Comparison of ENCODE assay signal across 1 cellular context in the genomic region with DNA sequence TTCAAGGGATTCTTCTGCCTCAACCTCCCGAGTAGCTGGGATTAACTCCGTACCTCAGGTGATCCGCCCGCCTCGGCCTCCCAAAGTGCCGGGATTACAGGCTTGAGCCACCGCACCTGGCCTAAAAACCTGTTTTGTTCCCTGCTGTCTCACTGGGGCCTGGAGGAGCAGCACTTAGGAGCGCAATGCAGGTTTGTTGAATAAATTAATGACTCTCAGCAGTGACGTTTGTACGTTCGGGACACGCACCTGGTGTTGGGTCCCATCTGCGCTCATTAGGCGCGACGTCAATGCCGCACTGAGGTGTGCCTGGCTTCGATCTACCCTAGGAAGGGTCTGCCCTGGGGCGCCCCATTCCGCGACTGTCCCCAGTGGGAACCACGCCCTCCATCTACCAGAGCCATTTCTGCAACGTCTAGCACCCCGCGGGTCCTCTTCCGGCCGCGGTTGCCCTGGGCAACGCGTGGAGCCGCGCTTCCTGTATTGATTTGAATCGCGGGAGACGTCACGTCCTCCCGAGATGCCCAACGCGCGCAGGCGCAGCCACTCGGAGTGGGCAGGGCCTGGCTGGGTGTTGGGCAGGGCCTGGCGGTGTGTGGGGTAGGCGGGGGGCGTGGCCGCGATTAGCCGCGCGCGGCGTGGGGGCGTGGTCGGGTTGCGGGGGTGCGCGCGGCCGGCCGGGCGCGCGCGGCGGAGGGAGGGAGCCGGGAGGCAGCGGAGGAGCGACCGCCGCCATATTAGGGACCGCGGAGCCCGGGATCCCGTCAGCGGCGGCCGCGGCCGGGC.
TF ChIP-seq lines count a peak whose summit lies in the region.

A gene (plus strand): TSS at position 714 of the 786 bp plus-strand sequence. CDS start 16,679 bp downstream, outside the sequence.

TF ChIP-seq in HepG2, 621 proteins besides CTCF, POLR2A, EP300 and RAD21 (continued from another document and continues in another):
- TF ChIP-seq, protein P1, sequence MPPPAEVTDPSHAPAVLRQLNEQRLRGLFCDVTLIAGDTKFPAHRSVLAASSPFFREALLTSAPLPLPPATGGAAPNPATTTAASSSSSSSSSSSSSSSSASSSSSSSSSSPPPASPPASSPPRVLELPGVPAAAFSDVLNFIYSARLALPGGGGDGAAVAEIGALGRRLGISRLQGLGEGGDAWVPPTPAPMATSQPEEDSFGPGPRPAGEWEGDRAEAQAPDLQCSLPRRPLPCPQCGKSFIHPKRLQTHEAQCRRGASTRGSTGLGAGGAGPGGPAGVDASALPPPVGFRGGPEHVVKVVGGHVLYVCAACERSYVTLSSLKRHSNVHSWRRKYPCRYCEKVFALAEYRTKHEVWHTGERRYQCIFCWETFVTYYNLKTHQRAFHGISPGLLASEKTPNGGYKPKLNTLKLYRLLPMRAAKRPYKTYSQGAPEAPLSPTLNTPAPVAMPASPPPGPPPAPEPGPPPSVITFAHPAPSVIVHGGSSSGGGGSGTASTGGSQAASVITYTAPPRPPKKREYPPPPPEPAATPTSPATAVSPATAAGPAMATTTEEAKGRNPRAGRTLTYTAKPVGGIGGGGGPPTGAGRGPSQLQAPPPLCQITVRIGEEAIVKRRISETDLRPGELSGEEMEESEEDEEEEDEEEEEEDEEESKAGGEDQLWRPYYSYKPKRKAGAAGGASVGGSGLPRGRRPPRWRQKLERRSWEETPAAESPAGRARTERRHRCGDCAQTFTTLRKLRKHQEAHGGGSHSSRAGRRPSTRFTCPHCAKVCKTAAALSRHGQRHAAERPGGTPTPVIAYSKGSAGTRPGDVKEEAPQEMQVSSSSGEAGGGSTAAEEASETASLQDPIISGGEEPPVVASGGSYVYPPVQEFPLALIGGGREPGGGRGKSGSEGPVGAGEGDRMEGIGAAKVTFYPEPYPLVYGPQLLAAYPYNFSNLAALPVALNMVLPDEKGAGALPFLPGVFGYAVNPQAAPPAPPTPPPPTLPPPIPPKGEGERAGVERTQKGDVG (CRISPR knock-in tag; IDR thresholded peaks at IDR 0.05; ENCODE audit: borderline replicate concordance), result no peak
- TF ChIP-seq, protein P2, sequence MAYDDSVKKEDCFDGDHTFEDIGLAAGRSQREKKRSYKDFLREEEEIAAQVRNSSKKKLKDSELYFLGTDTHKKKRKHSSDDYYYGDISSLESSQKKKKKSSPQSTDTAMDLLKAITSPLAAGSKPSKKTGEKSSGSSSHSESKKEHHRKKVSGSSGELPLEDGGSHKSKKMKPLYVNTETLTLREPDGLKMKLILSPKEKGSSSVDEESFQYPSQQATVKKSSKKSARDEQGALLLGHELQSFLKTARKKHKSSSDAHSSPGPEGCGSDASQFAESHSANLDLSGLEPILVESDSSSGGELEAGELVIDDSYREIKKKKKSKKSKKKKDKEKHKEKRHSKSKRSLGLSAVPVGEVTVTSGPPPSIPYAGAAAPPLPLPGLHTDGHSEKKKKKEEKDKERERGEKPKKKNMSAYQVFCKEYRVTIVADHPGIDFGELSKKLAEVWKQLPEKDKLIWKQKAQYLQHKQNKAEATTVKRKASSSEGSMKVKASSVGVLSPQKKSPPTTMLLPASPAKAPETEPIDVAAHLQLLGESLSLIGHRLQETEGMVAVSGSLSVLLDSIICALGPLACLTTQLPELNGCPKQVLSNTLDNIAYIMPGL (CRISPR knock-in tag; IDR thresholded peaks at IDR 0.05; ENCODE audit: borderline replicate concordance in 1 of 2, low read depth in 1 of 2), result peak; percentile 35 to 54; a peak in 1 of 4 replicates
- TF ChIP-seq ZNF367 (CRISPR knock-in tag; IDR thresholded peaks at IDR 0.05; ENCODE audit: borderline replicate concordance) (no peak), TBX2 (CRISPR knock-in tag; IDR thresholded peaks at IDR 0.05; ENCODE audit: borderline replicate concordance) (peak; percentile 62), FIP1L1 (IDR thresholded peaks at IDR 0.05; ENCODE audit: borderline replicate concordance, insufficient read depth, low read depth, low read length) (no peak), ATRX (CRISPR knock-in tag; IDR thresholded peaks at IDR 0.05; ENCODE audit: borderline replicate concordance) (no peak), SATB2 (CRISPR knock-in tag; IDR thresholded peaks at IDR 0.05) (no peak), KDM1A (CRISPR knock-in tag; IDR thresholded peaks at IDR 0.05) (no peak), ZNF350 (CRISPR knock-in tag; IDR thresholded peaks at IDR 0.05; ENCODE audit: borderline replicate concordance, low read depth) (peak; percentile 67; the same call in 1 of the 2 replicates), ZNF180 (CRISPR knock-in tag; IDR thresholded peaks at IDR 0.05; ENCODE audit: borderline replicate concordance, low read depth) (no peak), HNRNPK (IDR thresholded peaks at IDR 0.05; ENCODE audit: low read depth, low read length, poor library complexity, severe bottlenecking) (no peak), ZNF703 (CRISPR knock-in tag; IDR thresholded peaks at IDR 0.05; ENCODE audit: borderline replicate concordance) (no peak), KLF12 (CRISPR knock-in tag; IDR thresholded peaks at IDR 0.05; ENCODE audit: borderline replicate concordance) (peak; percentile 57), ZNF570 (CRISPR knock-in tag; IDR thresholded peaks at IDR 0.05; ENCODE audit: borderline replicate concordance) (no peak), RARG (CRISPR knock-in tag; IDR thresholded peaks at IDR 0.05; ENCODE audit: low read depth) (no peak), PLRG1 (conservative IDR thresholded peaks at IDR 0.05) (no peak), TBX3 (IDR thresholded peaks at IDR 0.05; ENCODE audit: borderline replicate concordance) (peak; percentile 53; the same call in 1 of the 2 replicates), ARNTL (CRISPR knock-in tag; IDR thresholded peaks at IDR 0.05) (no peak), BHLHE40 (IDR thresholded peaks at IDR 0.05; ENCODE audit: low read length) (no peak), ZNF205 (CRISPR knock-in tag; IDR thresholded peaks at IDR 0.05) (peak; percentile 13; the same call in 1 of the 2 replicates), ZNF432 (CRISPR knock-in tag; IDR thresholded peaks at IDR 0.05; ENCODE audit: borderline replicate concordance) (no peak), SETDB1 (CRISPR knock-in tag; IDR thresholded peaks at IDR 0.05; ENCODE audit: borderline replicate concordance) (no peak), ZNF24 (IDR thresholded peaks at IDR 0.05) (no peak), XRCC5 (optimal IDR thresholded peaks at IDR 0.05; ENCODE audit: low read length) (peak; percentile 26), RBM22 (optimal IDR thresholded peaks at IDR 0.05; ENCODE audit: low read length) (peak; percentile 82), EZH2 (conservative IDR thresholded peaks at IDR 0.05; ENCODE audit: low read depth, low read length) (no peak), ZNF33B (CRISPR knock-in tag; IDR thresholded peaks at IDR 0.05) (peak; percentile 42; the same call in 1 of the 2 replicates), SMAD3 (CRISPR knock-in tag; IDR thresholded peaks at IDR 0.05) (no peak; the same call in 1 of the 2 replicates), MBNL3 (CRISPR knock-in tag; conservative IDR thresholded peaks at IDR 0.05) (no peak)
- TF ChIP-seq, protein P3, sequence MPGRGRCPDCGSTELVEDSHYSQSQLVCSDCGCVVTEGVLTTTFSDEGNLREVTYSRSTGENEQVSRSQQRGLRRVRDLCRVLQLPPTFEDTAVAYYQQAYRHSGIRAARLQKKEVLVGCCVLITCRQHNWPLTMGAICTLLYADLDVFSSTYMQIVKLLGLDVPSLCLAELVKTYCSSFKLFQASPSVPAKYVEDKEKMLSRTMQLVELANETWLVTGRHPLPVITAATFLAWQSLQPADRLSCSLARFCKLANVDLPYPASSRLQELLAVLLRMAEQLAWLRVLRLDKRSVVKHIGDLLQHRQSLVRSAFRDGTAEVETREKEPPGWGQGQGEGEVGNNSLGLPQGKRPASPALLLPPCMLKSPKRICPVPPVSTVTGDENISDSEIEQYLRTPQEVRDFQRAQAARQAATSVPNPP (CRISPR knock-in tag; IDR thresholded peaks at IDR 0.05), result no peak
- TF ChIP-seq, protein P4, sequence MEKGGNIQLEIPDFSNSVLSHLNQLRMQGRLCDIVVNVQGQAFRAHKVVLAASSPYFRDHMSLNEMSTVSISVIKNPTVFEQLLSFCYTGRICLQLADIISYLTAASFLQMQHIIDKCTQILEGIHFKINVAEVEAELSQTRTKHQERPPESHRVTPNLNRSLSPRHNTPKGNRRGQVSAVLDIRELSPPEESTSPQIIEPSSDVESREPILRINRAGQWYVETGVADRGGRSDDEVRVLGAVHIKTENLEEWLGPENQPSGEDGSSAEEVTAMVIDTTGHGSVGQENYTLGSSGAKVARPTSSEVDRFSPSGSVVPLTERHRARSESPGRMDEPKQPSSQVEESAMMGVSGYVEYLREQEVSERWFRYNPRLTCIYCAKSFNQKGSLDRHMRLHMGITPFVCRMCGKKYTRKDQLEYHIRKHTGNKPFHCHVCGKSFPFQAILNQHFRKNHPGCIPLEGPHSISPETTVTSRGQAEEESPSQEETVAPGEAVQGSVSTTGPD (CRISPR knock-in tag; IDR thresholded peaks at IDR 0.05), result no peak
- TF ChIP-seq, protein P5, sequence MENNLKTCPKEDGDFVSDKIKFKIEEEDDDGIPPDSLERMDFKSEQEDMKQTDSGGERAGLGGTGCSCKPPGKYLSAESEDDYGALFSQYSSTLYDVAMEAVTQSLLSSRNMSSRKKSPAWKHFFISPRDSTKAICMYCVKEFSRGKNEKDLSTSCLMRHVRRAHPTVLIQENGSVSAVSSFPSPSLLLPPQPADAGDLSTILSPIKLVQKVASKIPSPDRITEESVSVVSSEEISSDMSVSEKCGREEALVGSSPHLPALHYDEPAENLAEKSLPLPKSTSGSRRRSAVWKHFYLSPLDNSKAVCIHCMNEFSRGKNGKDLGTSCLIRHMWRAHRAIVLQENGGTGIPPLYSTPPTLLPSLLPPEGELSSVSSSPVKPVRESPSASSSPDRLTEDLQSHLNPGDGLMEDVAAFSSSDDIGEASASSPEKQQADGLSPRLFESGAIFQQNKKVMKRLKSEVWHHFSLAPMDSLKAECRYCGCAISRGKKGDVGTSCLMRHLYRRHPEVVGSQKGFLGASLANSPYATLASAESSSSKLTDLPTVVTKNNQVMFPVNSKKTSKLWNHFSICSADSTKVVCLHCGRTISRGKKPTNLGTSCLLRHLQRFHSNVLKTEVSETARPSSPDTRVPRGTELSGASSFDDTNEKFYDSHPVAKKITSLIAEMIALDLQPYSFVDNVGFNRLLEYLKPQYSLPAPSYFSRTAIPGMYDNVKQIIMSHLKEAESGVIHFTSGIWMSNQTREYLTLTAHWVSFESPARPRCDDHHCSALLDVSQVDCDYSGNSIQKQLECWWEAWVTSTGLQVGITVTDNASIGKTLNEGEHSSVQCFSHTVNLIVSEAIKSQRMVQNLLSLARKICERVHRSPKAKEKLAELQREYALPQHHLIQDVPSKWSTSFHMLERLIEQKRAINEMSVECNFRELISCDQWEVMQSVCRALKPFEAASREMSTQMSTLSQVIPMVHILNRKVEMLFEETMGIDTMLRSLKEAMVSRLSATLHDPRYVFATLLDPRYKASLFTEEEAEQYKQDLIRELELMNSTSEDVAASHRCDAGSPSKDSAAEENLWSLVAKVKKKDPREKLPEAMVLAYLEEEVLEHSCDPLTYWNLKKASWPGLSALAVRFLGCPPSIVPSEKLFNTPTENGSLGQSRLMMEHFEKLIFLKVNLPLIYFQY (CRISPR knock-in tag; IDR thresholded peaks at IDR 0.05; ENCODE audit: borderline replicate concordance), result 0 out of 2 replicates have a peak, but pooled peaks have one; percentile 38
- TF ChIP-seq, protein P6, sequence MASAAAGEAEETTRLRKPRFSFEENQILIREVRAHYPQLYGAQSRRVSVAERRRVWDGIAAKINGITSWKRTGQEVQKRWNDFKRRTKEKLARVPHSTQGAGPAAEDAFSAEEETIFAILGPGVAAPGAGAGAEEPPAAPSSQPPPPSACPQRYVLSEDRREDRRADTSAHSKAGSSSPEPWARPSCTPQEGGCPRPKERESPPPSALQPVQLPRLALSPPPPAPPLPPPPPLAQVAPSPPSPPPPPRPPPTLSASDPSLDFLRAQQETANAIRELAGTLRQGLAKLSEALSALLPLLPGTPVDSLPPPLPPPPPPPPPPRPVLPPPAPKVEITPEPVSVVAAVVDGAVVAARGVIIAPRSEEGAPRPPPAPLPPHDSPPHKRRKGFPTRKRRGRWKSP (CRISPR knock-in tag; IDR thresholded peaks at IDR 0.05), result 0 out of 2 replicates have a peak, but pooled peaks have one; percentile 24
- TF ChIP-seq, protein P7, sequence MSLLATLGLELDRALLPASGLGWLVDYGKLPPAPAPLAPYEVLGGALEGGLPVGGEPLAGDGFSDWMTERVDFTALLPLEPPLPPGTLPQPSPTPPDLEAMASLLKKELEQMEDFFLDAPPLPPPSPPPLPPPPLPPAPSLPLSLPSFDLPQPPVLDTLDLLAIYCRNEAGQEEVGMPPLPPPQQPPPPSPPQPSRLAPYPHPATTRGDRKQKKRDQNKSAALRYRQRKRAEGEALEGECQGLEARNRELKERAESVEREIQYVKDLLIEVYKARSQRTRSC (CRISPR knock-in tag; IDR thresholded peaks at IDR 0.05; ENCODE audit: low read depth), result no peak
- TF ChIP-seq, protein P8, sequence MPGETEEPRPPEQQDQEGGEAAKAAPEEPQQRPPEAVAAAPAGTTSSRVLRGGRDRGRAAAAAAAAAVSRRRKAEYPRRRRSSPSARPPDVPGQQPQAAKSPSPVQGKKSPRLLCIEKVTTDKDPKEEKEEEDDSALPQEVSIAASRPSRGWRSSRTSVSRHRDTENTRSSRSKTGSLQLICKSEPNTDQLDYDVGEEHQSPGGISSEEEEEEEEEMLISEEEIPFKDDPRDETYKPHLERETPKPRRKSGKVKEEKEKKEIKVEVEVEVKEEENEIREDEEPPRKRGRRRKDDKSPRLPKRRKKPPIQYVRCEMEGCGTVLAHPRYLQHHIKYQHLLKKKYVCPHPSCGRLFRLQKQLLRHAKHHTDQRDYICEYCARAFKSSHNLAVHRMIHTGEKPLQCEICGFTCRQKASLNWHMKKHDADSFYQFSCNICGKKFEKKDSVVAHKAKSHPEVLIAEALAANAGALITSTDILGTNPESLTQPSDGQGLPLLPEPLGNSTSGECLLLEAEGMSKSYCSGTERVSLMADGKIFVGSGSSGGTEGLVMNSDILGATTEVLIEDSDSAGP (CRISPR knock-in tag; IDR thresholded peaks at IDR 0.05; ENCODE audit: borderline replicate concordance), result peak; percentile 61; the same call in 1 of the 2 replicates
- TF ChIP-seq, protein P9, sequence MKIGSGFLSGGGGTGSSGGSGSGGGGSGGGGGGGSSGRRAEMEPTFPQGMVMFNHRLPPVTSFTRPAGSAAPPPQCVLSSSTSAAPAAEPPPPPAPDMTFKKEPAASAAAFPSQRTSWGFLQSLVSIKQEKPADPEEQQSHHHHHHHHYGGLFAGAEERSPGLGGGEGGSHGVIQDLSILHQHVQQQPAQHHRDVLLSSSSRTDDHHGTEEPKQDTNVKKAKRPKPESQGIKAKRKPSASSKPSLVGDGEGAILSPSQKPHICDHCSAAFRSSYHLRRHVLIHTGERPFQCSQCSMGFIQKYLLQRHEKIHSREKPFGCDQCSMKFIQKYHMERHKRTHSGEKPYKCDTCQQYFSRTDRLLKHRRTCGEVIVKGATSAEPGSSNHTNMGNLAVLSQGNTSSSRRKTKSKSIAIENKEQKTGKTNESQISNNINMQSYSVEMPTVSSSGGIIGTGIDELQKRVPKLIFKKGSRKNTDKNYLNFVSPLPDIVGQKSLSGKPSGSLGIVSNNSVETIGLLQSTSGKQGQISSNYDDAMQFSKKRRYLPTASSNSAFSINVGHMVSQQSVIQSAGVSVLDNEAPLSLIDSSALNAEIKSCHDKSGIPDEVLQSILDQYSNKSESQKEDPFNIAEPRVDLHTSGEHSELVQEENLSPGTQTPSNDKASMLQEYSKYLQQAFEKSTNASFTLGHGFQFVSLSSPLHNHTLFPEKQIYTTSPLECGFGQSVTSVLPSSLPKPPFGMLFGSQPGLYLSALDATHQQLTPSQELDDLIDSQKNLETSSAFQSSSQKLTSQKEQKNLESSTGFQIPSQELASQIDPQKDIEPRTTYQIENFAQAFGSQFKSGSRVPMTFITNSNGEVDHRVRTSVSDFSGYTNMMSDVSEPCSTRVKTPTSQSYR (CRISPR knock-in tag; IDR thresholded peaks at IDR 0.05; ENCODE audit: borderline replicate concordance), result no peak
